Comparison of ENCODE assay signal across 1 cellular context in the genomic region with DNA sequence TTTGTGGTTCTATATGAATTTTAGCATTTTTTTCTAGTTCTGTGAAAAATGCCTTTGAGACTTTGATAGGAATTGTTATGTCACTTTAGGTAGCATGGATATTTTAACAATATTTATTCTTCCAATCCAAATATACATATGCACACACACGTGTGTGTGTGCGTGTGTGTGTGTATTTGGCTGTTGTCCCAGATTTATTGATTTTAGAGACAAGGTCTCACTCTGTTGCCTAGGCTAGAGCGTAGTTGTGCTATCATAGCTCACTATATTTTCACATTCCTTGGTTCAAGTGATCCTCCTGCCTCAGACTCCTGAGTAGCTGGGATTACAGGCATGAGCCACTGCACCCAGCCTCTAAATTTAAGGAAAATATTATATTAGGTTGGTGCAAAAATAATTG.
TF ChIP-seq lines count a peak whose summit lies in the region.

No MANE protein-coding gene starts in this region.

TF ChIP-seq in HepG2, 621 proteins besides CTCF, POLR2A, EP300 and RAD21 (continued from another document and continues in another):
- TF ChIP-seq ZNF280D (CRISPR knock-in tag; IDR thresholded peaks at IDR 0.05): no peak
- no peak for TF ChIP-seq MIER2 (CRISPR knock-in tag; IDR thresholded peaks at IDR 0.05)
- TF ChIP-seq, protein P1, sequence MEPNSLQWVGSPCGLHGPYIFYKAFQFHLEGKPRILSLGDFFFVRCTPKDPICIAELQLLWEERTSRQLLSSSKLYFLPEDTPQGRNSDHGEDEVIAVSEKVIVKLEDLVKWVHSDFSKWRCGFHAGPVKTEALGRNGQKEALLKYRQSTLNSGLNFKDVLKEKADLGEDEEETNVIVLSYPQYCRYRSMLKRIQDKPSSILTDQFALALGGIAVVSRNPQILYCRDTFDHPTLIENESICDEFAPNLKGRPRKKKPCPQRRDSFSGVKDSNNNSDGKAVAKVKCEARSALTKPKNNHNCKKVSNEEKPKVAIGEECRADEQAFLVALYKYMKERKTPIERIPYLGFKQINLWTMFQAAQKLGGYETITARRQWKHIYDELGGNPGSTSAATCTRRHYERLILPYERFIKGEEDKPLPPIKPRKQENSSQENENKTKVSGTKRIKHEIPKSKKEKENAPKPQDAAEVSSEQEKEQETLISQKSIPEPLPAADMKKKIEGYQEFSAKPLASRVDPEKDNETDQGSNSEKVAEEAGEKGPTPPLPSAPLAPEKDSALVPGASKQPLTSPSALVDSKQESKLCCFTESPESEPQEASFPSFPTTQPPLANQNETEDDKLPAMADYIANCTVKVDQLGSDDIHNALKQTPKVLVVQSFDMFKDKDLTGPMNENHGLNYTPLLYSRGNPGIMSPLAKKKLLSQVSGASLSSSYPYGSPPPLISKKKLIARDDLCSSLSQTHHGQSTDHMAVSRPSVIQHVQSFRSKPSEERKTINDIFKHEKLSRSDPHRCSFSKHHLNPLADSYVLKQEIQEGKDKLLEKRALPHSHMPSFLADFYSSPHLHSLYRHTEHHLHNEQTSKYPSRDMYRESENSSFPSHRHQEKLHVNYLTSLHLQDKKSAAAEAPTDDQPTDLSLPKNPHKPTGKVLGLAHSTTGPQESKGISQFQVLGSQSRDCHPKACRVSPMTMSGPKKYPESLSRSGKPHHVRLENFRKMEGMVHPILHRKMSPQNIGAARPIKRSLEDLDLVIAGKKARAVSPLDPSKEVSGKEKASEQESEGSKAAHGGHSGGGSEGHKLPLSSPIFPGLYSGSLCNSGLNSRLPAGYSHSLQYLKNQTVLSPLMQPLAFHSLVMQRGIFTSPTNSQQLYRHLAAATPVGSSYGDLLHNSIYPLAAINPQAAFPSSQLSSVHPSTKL (CRISPR knock-in tag; IDR thresholded peaks at IDR 0.05): 0 out of 2 replicates have a peak, but pooled peaks have one; percentile 28
- TF ChIP-seq JUNB (CRISPR knock-in tag; IDR thresholded peaks at IDR 0.05; ENCODE audit: borderline replicate concordance): no peak
- TF ChIP-seq MED1 (CRISPR knock-in tag; IDR thresholded peaks at IDR 0.05): peak; percentile 42
- TF ChIP-seq FOXK1 (CRISPR knock-in tag; IDR thresholded peaks at IDR 0.05; ENCODE audit: borderline replicate concordance, low read depth): peak; percentile 23; the same call in 1 of the 2 replicates
- TF ChIP-seq ZNF781 (CRISPR knock-in tag; IDR thresholded peaks at IDR 0.05; ENCODE audit: borderline replicate concordance, not compliant biosample characterization): no peak
- no peak for TF ChIP-seq ZNF496 (CRISPR knock-in tag; IDR thresholded peaks at IDR 0.05; ENCODE audit: insufficient replicate concordance)
- TF ChIP-seq JDP2 (CRISPR knock-in tag; IDR thresholded peaks at IDR 0.05; ENCODE audit: borderline replicate concordance): no peak
- TF ChIP-seq CBX5 (CRISPR knock-in tag; IDR thresholded peaks at IDR 0.05; ENCODE audit: borderline replicate concordance): no peak
- no peak for TF ChIP-seq ZNF207 (IDR thresholded peaks at IDR 0.05; ENCODE audit: borderline replicate concordance)
- TF ChIP-seq, protein P2, sequence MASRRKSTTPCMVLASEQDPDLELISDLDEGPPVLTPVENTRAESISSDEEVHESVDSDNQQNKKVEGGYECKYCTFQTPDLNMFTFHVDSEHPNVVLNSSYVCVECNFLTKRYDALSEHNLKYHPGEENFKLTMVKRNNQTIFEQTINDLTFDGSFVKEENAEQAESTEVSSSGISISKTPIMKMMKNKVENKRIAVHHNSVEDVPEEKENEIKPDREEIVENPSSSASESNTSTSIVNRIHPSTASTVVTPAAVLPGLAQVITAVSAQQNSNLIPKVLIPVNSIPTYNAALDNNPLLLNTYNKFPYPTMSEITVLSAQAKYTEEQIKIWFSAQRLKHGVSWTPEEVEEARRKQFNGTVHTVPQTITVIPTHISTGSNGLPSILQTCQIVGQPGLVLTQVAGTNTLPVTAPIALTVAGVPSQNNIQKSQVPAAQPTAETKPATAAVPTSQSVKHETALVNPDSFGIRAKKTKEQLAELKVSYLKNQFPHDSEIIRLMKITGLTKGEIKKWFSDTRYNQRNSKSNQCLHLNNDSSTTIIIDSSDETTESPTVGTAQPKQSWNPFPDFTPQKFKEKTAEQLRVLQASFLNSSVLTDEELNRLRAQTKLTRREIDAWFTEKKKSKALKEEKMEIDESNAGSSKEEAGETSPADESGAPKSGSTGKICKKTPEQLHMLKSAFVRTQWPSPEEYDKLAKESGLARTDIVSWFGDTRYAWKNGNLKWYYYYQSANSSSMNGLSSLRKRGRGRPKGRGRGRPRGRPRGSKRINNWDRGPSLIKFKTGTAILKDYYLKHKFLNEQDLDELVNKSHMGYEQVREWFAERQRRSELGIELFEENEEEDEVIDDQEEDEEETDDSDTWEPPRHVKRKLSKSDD (CRISPR knock-in tag; IDR thresholded peaks at IDR 0.05; ENCODE audit: low read depth): no peak
- TF ChIP-seq, protein P3, sequence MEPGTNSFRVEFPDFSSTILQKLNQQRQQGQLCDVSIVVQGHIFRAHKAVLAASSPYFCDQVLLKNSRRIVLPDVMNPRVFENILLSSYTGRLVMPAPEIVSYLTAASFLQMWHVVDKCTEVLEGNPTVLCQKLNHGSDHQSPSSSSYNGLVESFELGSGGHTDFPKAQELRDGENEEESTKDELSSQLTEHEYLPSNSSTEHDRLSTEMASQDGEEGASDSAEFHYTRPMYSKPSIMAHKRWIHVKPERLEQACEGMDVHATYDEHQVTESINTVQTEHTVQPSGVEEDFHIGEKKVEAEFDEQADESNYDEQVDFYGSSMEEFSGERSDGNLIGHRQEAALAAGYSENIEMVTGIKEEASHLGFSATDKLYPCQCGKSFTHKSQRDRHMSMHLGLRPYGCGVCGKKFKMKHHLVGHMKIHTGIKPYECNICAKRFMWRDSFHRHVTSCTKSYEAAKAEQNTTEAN (CRISPR knock-in tag; conservative IDR thresholded peaks at IDR 0.05): peak; percentile 91
- no peak for TF ChIP-seq SP2 (CRISPR knock-in tag; IDR thresholded peaks at IDR 0.05)
- no peak for TF ChIP-seq NFIB (CRISPR knock-in tag; IDR thresholded peaks at IDR 0.05; ENCODE audit: borderline replicate concordance)
- TF ChIP-seq SOX13 (IDR thresholded peaks at IDR 0.05): no peak
- peak in 1 of 2 experiments; percentile 41; a peak in 1 of 4 replicates for TF ChIP-seq SOX13 (CRISPR knock-in tag; conservative IDR thresholded peaks at IDR 0.05 in 1 of 2, IDR thresholded peaks at IDR 0.05 in 1 of 2)
- TF ChIP-seq MED8 (CRISPR knock-in tag; IDR thresholded peaks at IDR 0.05; ENCODE audit: insufficient replicate concordance): no peak
- TF ChIP-seq WIZ (CRISPR knock-in tag; IDR thresholded peaks at IDR 0.05): no peak
- TF ChIP-seq IKZF4 (CRISPR knock-in tag; IDR thresholded peaks at IDR 0.05; ENCODE audit: borderline replicate concordance, low read depth, not compliant biosample characterization): no peak
- no peak for TF ChIP-seq ZNF713 (CRISPR knock-in tag; IDR thresholded peaks at IDR 0.05)
- TF ChIP-seq IKZF5 (CRISPR knock-in tag; IDR thresholded peaks at IDR 0.05): no peak
- TF ChIP-seq KLF6 (CRISPR knock-in tag; IDR thresholded peaks at IDR 0.05): no peak
- TF ChIP-seq JARID2 (CRISPR knock-in tag; IDR thresholded peaks at IDR 0.05; ENCODE audit: insufficient replicate concordance): no peak
- TF ChIP-seq ZNF607 (CRISPR knock-in tag; IDR thresholded peaks at IDR 0.05; ENCODE audit: borderline replicate concordance): no peak
- TF ChIP-seq SIX4 (CRISPR knock-in tag; IDR thresholded peaks at IDR 0.05): no peak
- TF ChIP-seq, protein P4, sequence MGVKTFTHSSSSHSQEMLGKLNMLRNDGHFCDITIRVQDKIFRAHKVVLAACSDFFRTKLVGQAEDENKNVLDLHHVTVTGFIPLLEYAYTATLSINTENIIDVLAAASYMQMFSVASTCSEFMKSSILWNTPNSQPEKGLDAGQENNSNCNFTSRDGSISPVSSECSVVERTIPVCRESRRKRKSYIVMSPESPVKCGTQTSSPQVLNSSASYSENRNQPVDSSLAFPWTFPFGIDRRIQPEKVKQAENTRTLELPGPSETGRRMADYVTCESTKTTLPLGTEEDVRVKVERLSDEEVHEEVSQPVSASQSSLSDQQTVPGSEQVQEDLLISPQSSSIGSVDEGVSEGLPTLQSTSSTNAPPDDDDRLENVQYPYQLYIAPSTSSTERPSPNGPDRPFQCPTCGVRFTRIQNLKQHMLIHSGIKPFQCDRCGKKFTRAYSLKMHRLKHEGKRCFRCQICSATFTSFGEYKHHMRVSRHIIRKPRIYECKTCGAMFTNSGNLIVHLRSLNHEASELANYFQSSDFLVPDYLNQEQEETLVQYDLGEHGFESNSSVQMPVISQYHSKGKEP (CRISPR knock-in tag; IDR thresholded peaks at IDR 0.05): no peak
- no peak for TF ChIP-seq ZNF614 (CRISPR knock-in tag; IDR thresholded peaks at IDR 0.05; ENCODE audit: borderline replicate concordance)
- TF ChIP-seq ARNTL (CRISPR knock-in tag; IDR thresholded peaks at IDR 0.05): no peak
- TF ChIP-seq ZNF3 (CRISPR knock-in tag; IDR thresholded peaks at IDR 0.05): no peak
- no peak for TF ChIP-seq ZFP82 (CRISPR knock-in tag; IDR thresholded peaks at IDR 0.05; ENCODE audit: borderline replicate concordance)
- TF ChIP-seq, protein P5, sequence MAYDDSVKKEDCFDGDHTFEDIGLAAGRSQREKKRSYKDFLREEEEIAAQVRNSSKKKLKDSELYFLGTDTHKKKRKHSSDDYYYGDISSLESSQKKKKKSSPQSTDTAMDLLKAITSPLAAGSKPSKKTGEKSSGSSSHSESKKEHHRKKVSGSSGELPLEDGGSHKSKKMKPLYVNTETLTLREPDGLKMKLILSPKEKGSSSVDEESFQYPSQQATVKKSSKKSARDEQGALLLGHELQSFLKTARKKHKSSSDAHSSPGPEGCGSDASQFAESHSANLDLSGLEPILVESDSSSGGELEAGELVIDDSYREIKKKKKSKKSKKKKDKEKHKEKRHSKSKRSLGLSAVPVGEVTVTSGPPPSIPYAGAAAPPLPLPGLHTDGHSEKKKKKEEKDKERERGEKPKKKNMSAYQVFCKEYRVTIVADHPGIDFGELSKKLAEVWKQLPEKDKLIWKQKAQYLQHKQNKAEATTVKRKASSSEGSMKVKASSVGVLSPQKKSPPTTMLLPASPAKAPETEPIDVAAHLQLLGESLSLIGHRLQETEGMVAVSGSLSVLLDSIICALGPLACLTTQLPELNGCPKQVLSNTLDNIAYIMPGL (CRISPR knock-in tag; IDR thresholded peaks at IDR 0.05; ENCODE audit: borderline replicate concordance in 1 of 2, low read depth in 1 of 2): no peak
- TF ChIP-seq ZNF770 (CRISPR knock-in tag; IDR thresholded peaks at IDR 0.05): peak; percentile 61; the same call in 1 of the 2 replicates
- no peak for TF ChIP-seq ZNF12 (CRISPR knock-in tag; IDR thresholded peaks at IDR 0.05)
- TF ChIP-seq MATR3 (CRISPR knock-in tag; IDR thresholded peaks at IDR 0.05): no peak
- TF ChIP-seq EED (CRISPR knock-in tag; IDR thresholded peaks at IDR 0.05): no peak
- TF ChIP-seq ZNF121 (CRISPR knock-in tag; IDR thresholded peaks at IDR 0.05): no peak
